In genomic region chr5:179623906-179624741, GRCh38 we compare ENCODE assay signal across 8 cellular contexts. TPM values are rescaled to one million over a fixed set of nuclear protein-coding genes. Genes with fewer than 3 reads are reported as not detected.
DNase-seq lines count a peak whose midpoint lies in the region; ATAC-seq, FAIRE-seq and TF ChIP-seq lines count a peak whose summit lies in the region.

No MANE protein-coding gene starts in this region.

- peaks cover 17 to 45% (median 38%) of the 10 kb centered on the region in 12 donors for H3K4me1 ChIP-seq in heart left ventricle
- peaks cover 38% of the 10 kb centered on the region for H3K4me1 ChIP-seq in psoas muscle

- no peaks in the 10 kb centered on the region for H3K9me3 Mint-ChIP-seq in activated naive CD4-positive, alpha-beta T cell treated with anti-CD3 and anti-CD28 coated beads, Interleukin-2, amount 50 U/mL, for 72 hours

- TF ChIP-seq POLR2A in heart left ventricle (IDR thresholded peaks at IDR 0.05) = no peak

- H3K36me3 Mint-ChIP-seq in activated naive CD4-positive, alpha-beta T cell treated with anti-CD3 and anti-CD28 coated beads, Interleukin-2, amount 50 U/mL, for 72 hours = peaks cover 50 to 56% of the 10 kb centered on the region in 2 donors

- 8 to 23% (median 12%) methylated on average over 38 to 68 of the region's 68 CpGs for WGBS in heart left ventricle, 4 donors
- 5 to 7% (median 5%) methylated on average over 68 of the region's 68 CpGs for WGBS in psoas muscle, 3 donors

- TF ChIP-seq CTCF in GM12865 (IDR thresholded peaks at IDR 0.05; ENCODE audit: insufficient read depth, low read depth, low read length, missing control alignments) (no peak), heart left ventricle (IDR thresholded peaks at IDR 0.05) (peak in 3 of 12 donors; percentile 5 to 20 (median 19)), psoas muscle (IDR thresholded peaks at IDR 0.05) (no peak)

- peak overlapping the region; percentile 99 to 100 for H3K27ac Mint-ChIP-seq in activated naive CD4-positive, alpha-beta T cell treated with anti-CD3 and anti-CD28 coated beads, Interleukin-2, amount 50 U/mL, for 72 hours

- ATAC-seq in HG02885 (IDR thresholded peaks at IDR 0.05; ENCODE audit: poor library complexity, unreplicated experiment) = peak; percentile 10
- ATAC-seq in activated naive CD4-positive, alpha-beta T cell treated with anti-CD3 and anti-CD28 coated beads, Interleukin-2, amount 50 U/mL, for 72 hours = peak; percentile 34 to 70
- ATAC-seq in heart left ventricle = peak in 3 of 4 donors; percentile 10 to 38 (median 26)
- ATAC-seq in psoas muscle = peak; percentile 23 to 34 (median 30)
- ATAC-seq in HG02623 (IDR thresholded peaks at IDR 0.05; ENCODE audit: unreplicated experiment) = no peak

- DNase-seq in GM12865 (ENCODE audit: low read depth) (peak; percentile 71), RCC 7860 (ENCODE audit: low spot score) (peak; percentile 59), heart left ventricle (peak in 4 of 5 donors; percentile 39 to 64 (median 53)), psoas muscle (peak in 1 of 2 donors; percentile 68), NCI-H2029 treated with DMSO at 0.1 percent for 48 hours (lab: John Stamatoyannopoulos, UW) (no peak)
- DNase-seq in activated naive CD4-positive, alpha-beta T cell treated with anti-CD3 and anti-CD28 coated beads, Interleukin-2, amount 50 U/mL, for 72 hours (ENCODE audit: low spot score in 2 of 2) = peak; percentile 57 to 75

- FAIRE-seq in RCC 7860 (lab: Jason Lieb, UNC) = peak; percentile 42

- H3K27ac ChIP-seq in heart left ventricle (peak overlapping the region; percentile 88 to 100 (median 100)), psoas muscle (peak overlapping the region; percentile 93)

- H3K4me3 ChIP-seq in GM12865 (ENCODE audit: low read depth, low read length) (peak overlapping the region; percentile 64), heart left ventricle (peak overlapping the region; percentile 65 to 100 (median 96)), psoas muscle (peak overlapping the region; percentile 79)

- H3K27me3 ChIP-seq in heart left ventricle (no peaks in the 10 kb centered on the region), psoas muscle (ENCODE audit: insufficient read depth in 3 of 3, low read length in 2 of 3) (no peaks in the 10 kb centered on the region)

- H3K9me3 ChIP-seq in heart left ventricle (no peaks in the 10 kb centered on the region), psoas muscle (no peaks in the 10 kb centered on the region)

- intact Hi-C loops in heart left ventricle (cut with DNase I) (loop anchor here in 4 of 10 donors (2.0 to 10.0 kb wide), 4 partner anchors 67 to 201 kb away; partner anchors contain the start of genes CANX (in 1 of the 4), MAML1 (in 1 of the 4) and SQSTM1 (in 1 of the 4)), psoas muscle (cut with DNase I) (loop anchor here in 1 of 2 donors (5.0 kb wide), 1 partner anchor 73 kb away; the partner anchor contains the start of gene CANX)

- peaks cover 0 to 35% (median 34%) of the 10 kb centered on the region in 9 donors for H3K36me3 ChIP-seq in heart left ventricle
- peaks cover 8 to 34% of the 10 kb centered on the region in 2 donors for H3K36me3 ChIP-seq in psoas muscle (ENCODE audit: insufficient read depth in 1 of 2, low read depth in 1 of 2)

RNA-seq across cellular contexts. Expression of gene HNRNPH1, which starts 0.7 kb away (rescaled TPM):
- total RNA-seq in activated naive CD4-positive, alpha-beta T cell treated with anti-CD3 and anti-CD28 coated beads, Interleukin-2, amount 50 U/mL, for 72 hours = 100 to 1,000 TPM; 925 to 947 TPM
- total RNA-seq in heart left ventricle (100 to 1,000 TPM; 106 to 252 (median 178) TPM), psoas muscle (100 to 1,000 TPM; 141 to 195 (median 179) TPM)
- polyA plus RNA-seq in heart left ventricle (100 to 1,000 TPM; 126 to 195 TPM), psoas muscle (100 to 1,000 TPM; 105 to 226 (median 142) TPM)

RNA-seq across cellular contexts. Expression of gene CBY3, which starts 56.7 kb away (rescaled TPM):
- total RNA-seq in activated naive CD4-positive, alpha-beta T cell treated with anti-CD3 and anti-CD28 coated beads, Interleukin-2, amount 50 U/mL, for 72 hours = not detected
- not detected for total RNA-seq in heart left ventricle
- not detected for polyA plus RNA-seq in heart left ventricle
- not detected for total RNA-seq in psoas muscle
- polyA plus RNA-seq in psoas muscle = under 1 TPM in 1 of 3 donors, not detected in 2; 0.16 TPM
